In the genomic region with DNA sequence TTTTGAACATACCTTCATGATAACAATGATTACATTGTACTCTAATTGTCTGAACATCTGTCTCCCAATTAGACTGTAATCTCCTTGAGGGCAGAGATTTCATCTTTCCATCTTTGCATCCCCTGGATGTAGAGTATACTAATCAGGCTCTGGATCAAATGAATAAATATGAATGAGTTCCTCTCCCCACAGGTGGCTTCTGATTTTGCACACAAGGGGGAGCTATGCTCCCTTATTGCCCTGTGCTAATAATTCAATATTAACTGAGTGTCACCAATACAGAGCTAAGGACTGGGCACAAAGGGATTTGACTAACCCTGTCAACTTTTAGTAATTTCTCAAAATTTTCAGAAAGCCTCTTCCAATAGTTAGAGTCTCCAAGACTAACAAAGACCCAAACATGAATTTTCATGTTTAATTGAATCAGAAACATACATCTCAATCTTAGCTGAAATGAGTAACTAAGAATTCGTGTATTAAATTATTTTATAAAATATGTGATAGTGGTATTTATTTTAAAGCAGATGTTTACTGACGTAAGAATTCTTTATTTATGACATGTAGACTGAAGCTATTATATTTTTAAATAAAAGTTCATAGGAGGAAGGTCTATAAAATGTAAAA, we compare ENCODE assay signal across 9 cellular contexts. TPM values are rescaled to one million over a fixed set of nuclear protein-coding genes. Genes with fewer than 3 reads are reported as not detected.
DNase-seq lines count a peak whose midpoint lies in the region; ATAC-seq, FAIRE-seq and TF ChIP-seq lines count a peak whose summit lies in the region.
"Had no signal": no experiment of that assay in that cellular context is flagged by ENCODE, and none has a peak within 500 bp of the region (broad histone marks: within the 10 kb centered on the region; RNA-seq: fewer than 3 reads in every experiment).

No MANE protein-coding gene starts in this region.

- no peaks in the 10 kb centered on the region for H3K9me3 Mint-ChIP-seq in activated CD4-positive, alpha-beta T cell treated with anti-CD3 and anti-CD28 coated beads for 36 hours (ENCODE audit: low read depth)
- H3K9me3 Mint-ChIP-seq in activated CD8-positive, alpha-beta T cell treated with anti-CD3 and anti-CD28 coated beads for 36 hours = no peaks in the 10 kb centered on the region
- H3K9me3 Mint-ChIP-seq: activated naive CD4-positive, alpha-beta T cell treated with anti-CD3 and anti-CD28 coated beads, Interleukin-2, amount 50 U/mL, for 72 hours had no signal

- TF ChIP-seq CTCF in LNCAP (IDR thresholded peaks at IDR 0.05) = peak; percentile 62
- TF ChIP-seq CTCF in activated CD8-positive, alpha-beta T cell treated with anti-CD3 and anti-CD28 coated beads for 36 hours (IDR thresholded peaks at IDR 0.05) = peak; percentile 68
- TF ChIP-seq CTCF in kidney (IDR thresholded peaks at IDR 0.05; ENCODE audit: borderline replicate concordance, extremely low read depth, insufficient read depth) = peak; percentile 48

- no peaks in the 10 kb centered on the region for H3K36me3 Mint-ChIP-seq in activated CD4-positive, alpha-beta T cell treated with anti-CD3 and anti-CD28 coated beads for 36 hours (ENCODE audit: low read depth)
- H3K36me3 Mint-ChIP-seq in activated CD8-positive, alpha-beta T cell treated with anti-CD3 and anti-CD28 coated beads for 36 hours (ENCODE audit: low read depth) = no peaks in the 10 kb centered on the region

- peaks cover 43% of the 10 kb centered on the region for H3K27me3 Mint-ChIP-seq in activated CD4-positive, alpha-beta T cell treated with anti-CD3 and anti-CD28 coated beads for 36 hours
- H3K27me3 Mint-ChIP-seq in activated CD8-positive, alpha-beta T cell treated with anti-CD3 and anti-CD28 coated beads for 36 hours = peaks cover 50% of the 10 kb centered on the region

- CTCF ChIA-PET in activated CD4-positive, alpha-beta T cell treated with anti-CD3 and anti-CD28 coated beads for 36 hours (lab: Charles Lee) = interaction anchor here (0.7 to 5.4 kb wide), 12 partner anchors 9 to 292 kb away, joined by 3 to 36 read pairs (median 3); a partner anchor contains a TSS
- CTCF ChIA-PET in activated CD8-positive, alpha-beta T cell treated with anti-CD3 and anti-CD28 coated beads for 36 hours (lab: Charles Lee) = interaction anchor here (0.7 to 2.9 kb wide), 27 partner anchors 8 to 331 kb away, joined by 3 to 26 read pairs (median 4); a partner anchor contains a TSS

- H3K27ac ChIP-seq in kidney (ENCODE audit: low read depth in 2 of 2, low read length in 2 of 2) = no peak overlapping the region

- intact Hi-C loops in activated CD4-positive, alpha-beta T cell treated with anti-CD3 and anti-CD28 coated beads for 36 hours (cut with DNase I, micrococcal nuclease) = loop anchor here in 1 of 2 experiments (1.0 to 2.0 kb wide), 2 partner anchors 274 to 331 kb away; no protein-coding TSS in a partner anchor
- intact Hi-C loops in activated CD8-positive, alpha-beta T cell treated with anti-CD3 and anti-CD28 coated beads for 36 hours (cut with micrococcal nuclease) = no loop called here
- intact Hi-C loops in kidney (cut with DNase I) = no loop called here
- intact Hi-C loops in posterior vena cava (cut with DNase I) = no loop called here

- DNase-seq in activated CD4-positive, alpha-beta T cell treated with anti-CD3 and anti-CD28 coated beads for 36 hours = peak; percentile 51
- no peak for DNase-seq in activated CD4-positive, alpha-beta T cell treated with anti-CD3 and anti-CD28 coated beads for 1 hour
- peak; percentile 53 for DNase-seq in activated CD8-positive, alpha-beta T cell treated with anti-CD3 and anti-CD28 coated beads for 36 hours
- DNase-seq in kidney (no peak), posterior vena cava (ENCODE audit: low spot score) (no peak)

- ATAC-seq in activated CD4-positive, alpha-beta T cell treated with anti-CD3 and anti-CD28 coated beads for 36 hours = peak; percentile 50
- peak; percentile 55 for ATAC-seq in activated CD8-positive, alpha-beta T cell treated with anti-CD3 and anti-CD28 coated beads for 36 hours
- no peak for ATAC-seq in HG02798 (IDR thresholded peaks at IDR 0.05; ENCODE audit: poor library complexity, unreplicated experiment)
- no peak for ATAC-seq in GM21367 (IDR thresholded peaks at IDR 0.05; ENCODE audit: unreplicated experiment)

- H3K9ac ChIP-seq in kidney (ENCODE audit: low read length in 2 of 2) = no peak overlapping the region

- no peak overlapping the region for H3K4me3 Mint-ChIP-seq in activated CD4-positive, alpha-beta T cell treated with anti-CD3 and anti-CD28 coated beads for 36 hours
- no peak overlapping the region for H3K4me3 Mint-ChIP-seq in activated CD8-positive, alpha-beta T cell treated with anti-CD3 and anti-CD28 coated beads for 36 hours

- POLR2A ChIA-PET in activated CD4-positive, alpha-beta T cell treated with anti-CD3 and anti-CD28 coated beads for 36 hours (lab: Charles Lee) = no interaction called here
- POLR2A ChIA-PET in activated CD8-positive, alpha-beta T cell treated with anti-CD3 and anti-CD28 coated beads for 36 hours (lab: Charles Lee) = no interaction called here

- no peak overlapping the region for H3K27ac Mint-ChIP-seq in activated CD4-positive, alpha-beta T cell treated with anti-CD3 and anti-CD28 coated beads for 36 hours
- no peak overlapping the region for H3K27ac Mint-ChIP-seq in activated CD8-positive, alpha-beta T cell treated with anti-CD3 and anti-CD28 coated beads for 36 hours
- H3K27ac Mint-ChIP-seq: activated naive CD4-positive, alpha-beta T cell treated with anti-CD3 and anti-CD28 coated beads, Interleukin-2, amount 50 U/mL, for 72 hours had no signal

- peak; percentile 35 for FAIRE-seq in kidney (lab: Jason Lieb, UNC)

- H3K9me3 ChIP-seq in kidney (ENCODE audit: control insufficient read depth in 1 of 2, low read length in 2 of 2) = no peaks in the 10 kb centered on the region

- no peak overlapping the region for H3K4me3 ChIP-seq in kidney (ENCODE audit: low read length in 2 of 2)

- H3K4me1 ChIP-seq in kidney (ENCODE audit: control insufficient read depth in 1 of 2, insufficient read depth in 1 of 2, low read depth in 1 of 2, low read length in 2 of 2) = peaks cover 0 to 2% of the 10 kb centered on the region in 2 donors

- H3K4me1 Mint-ChIP-seq in activated CD4-positive, alpha-beta T cell treated with anti-CD3 and anti-CD28 coated beads for 36 hours = no peaks in the 10 kb centered on the region
- H3K4me1 Mint-ChIP-seq in activated CD8-positive, alpha-beta T cell treated with anti-CD3 and anti-CD28 coated beads for 36 hours (ENCODE audit: low read depth) = no peaks in the 10 kb centered on the region

- H3K36me3 ChIP-seq in kidney (ENCODE audit: control insufficient read depth in 1 of 2, insufficient read depth in 2 of 2, low read length in 2 of 2) = no peaks in the 10 kb centered on the region

RNA-seq across cellular contexts. Expression of a gene that starts 3.0 kb away (rescaled TPM):
- under 1 TPM in 1 of 2 experiments, not detected in 1; 0.19 TPM for total RNA-seq in activated CD4-positive, alpha-beta T cell treated with anti-CD3 and anti-CD28 coated beads for 36 hours
- not detected for total RNA-seq in activated CD8-positive, alpha-beta T cell treated with anti-CD3 and anti-CD28 coated beads for 36 hours
- total RNA-seq in kidney = 1.4 TPM
- polyA plus RNA-seq in kidney (ENCODE audit: insufficient read depth, low read depth, low replicate concordance) = 0.52 TPM
- 1 to 10 TPM in 1 of 2 donors, under 1 TPM in 1; 0.81 to 5.3 TPM for total RNA-seq in posterior vena cava

RNA-seq across cellular contexts. Expression of a gene that starts 3.1 kb away (rescaled TPM):
- total RNA-seq in activated CD4-positive, alpha-beta T cell treated with anti-CD3 and anti-CD28 coated beads for 36 hours = under 1 TPM; 0.07 to 0.11 TPM
- not detected for total RNA-seq in activated CD8-positive, alpha-beta T cell treated with anti-CD3 and anti-CD28 coated beads for 36 hours
- total RNA-seq in kidney = 1.6 TPM
- 0.26 TPM for polyA plus RNA-seq in kidney (ENCODE audit: insufficient read depth, low read depth, low replicate concordance)
- 1 to 10 TPM in 1 of 2 donors, under 1 TPM in 1; 0.62 to 4.4 TPM for total RNA-seq in posterior vena cava

RNA-seq across cellular contexts. Expression of a gene that starts 12.5 kb away (rescaled TPM):
- total RNA-seq in activated CD4-positive, alpha-beta T cell treated with anti-CD3 and anti-CD28 coated beads for 36 hours = not detected
- total RNA-seq in activated CD8-positive, alpha-beta T cell treated with anti-CD3 and anti-CD28 coated beads for 36 hours = not detected
- total RNA-seq in kidney (not detected), posterior vena cava (not detected)
- polyA plus RNA-seq in kidney (ENCODE audit: insufficient read depth, low read depth, low replicate concordance) = 0.37 TPM
- total RNA-seq: activated naive CD4-positive, alpha-beta T cell treated with anti-CD3 and anti-CD28 coated beads, Interleukin-2, amount 50 U/mL, for 72 hours had no signal

RNA-seq across cellular contexts. Expression of a gene that starts 12.7 kb away (rescaled TPM):
- under 1 TPM in 1 of 2 experiments, not detected in 1; 0.02 TPM for total RNA-seq in activated CD4-positive, alpha-beta T cell treated with anti-CD3 and anti-CD28 coated beads for 36 hours
- under 1 TPM; 0.05 to 0.18 TPM for total RNA-seq in activated CD8-positive, alpha-beta T cell treated with anti-CD3 and anti-CD28 coated beads for 36 hours
- total RNA-seq in kidney (0.28 TPM), posterior vena cava (1 to 10 TPM in 1 of 2 donors, under 1 TPM in 1; 0.57 to 2.7 TPM)
- 0.26 TPM for polyA plus RNA-seq in kidney (ENCODE audit: insufficient read depth, low read depth, low replicate concordance)

Comparison
In these comparisons a context has a peak if more than half of its experiments do, and no peak if none do; other contexts are left out.
1. DNase-seq: peak in activated CD4-positive, alpha-beta T cell treated with anti-CD3 and anti-CD28 coated beads for 36 hours (single experiment) and activated CD8-positive, alpha-beta T cell treated with anti-CD3 and anti-CD28 coated beads for 36 hours (single experiment); none in activated CD4-positive, alpha-beta T cell treated with anti-CD3 and anti-CD28 coated beads for 1 hour (single experiment), kidney (single experiment) and posterior vena cava (single experiment).
2. ATAC-seq: peak in activated CD4-positive, alpha-beta T cell treated with anti-CD3 and anti-CD28 coated beads for 36 hours (single experiment) and activated CD8-positive, alpha-beta T cell treated with anti-CD3 and anti-CD28 coated beads for 36 hours (single experiment); none in HG02798 (single experiment) and GM21367 (single experiment).
3. Peak in every context shown above with its lines, with median percentiles within 50 percentile points of each other: CTCF ChIP-seq.